In the genomic region with DNA sequence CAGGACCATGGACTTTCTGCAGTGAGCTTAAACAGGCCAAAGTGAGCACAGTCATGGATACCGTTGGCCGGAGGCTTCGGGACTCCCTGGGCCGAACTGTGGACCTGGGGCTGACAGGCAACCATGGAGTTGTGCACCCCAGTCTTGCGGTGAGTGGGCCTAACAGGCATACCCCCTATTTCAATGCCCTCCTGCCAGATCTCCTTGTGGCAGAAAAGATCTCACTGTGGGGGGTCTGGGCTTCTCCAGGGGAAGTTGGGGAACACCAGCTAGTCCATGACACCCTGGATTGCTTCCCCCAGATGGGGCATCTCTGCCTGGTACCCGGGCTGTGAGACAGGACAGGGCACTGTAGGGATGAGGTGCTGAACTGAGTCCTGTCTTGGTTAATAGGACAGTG, we compare ENCODE assay signal across 20 cellular contexts. TPM values are rescaled to one million over a fixed set of nuclear protein-coding genes. Genes with fewer than 3 reads are reported as not detected.
DNase-seq lines count a peak whose midpoint lies in the region; TF ChIP-seq lines count a peak whose summit lies in the region.
"Had no signal": no experiment of that assay in that cellular context is flagged by ENCODE, and none has a peak within 500 bp of the region (broad histone marks: within the 10 kb centered on the region; RNA-seq: fewer than 3 reads in every experiment).

No MANE protein-coding gene starts in this region.

- H3K36me3 Mint-ChIP-seq in activated naive CD4-positive, alpha-beta T cell treated with anti-CD3 and anti-CD28 coated beads, Interleukin-2, amount 10 ng/mL, durations not matched to agents 7 days and 5 days, result peaks cover 47% of the 10 kb centered on the region

- no peak overlapping the region for H3K4me3 ChIP-seq in coronary artery
- H3K4me3 ChIP-seq in dorsolateral prefrontal cortex, result no peak overlapping the region
- H3K4me3 ChIP-seq: BLaER1, GM12878, GM23248 had no signal

- H3K9me3 Mint-ChIP-seq in activated naive CD4-positive, alpha-beta T cell treated with anti-CD3 and anti-CD28 coated beads, Interleukin-2, amount 10 ng/mL, durations not matched to agents 7 days and 5 days, result no peaks in the 10 kb centered on the region
- H3K9me3 Mint-ChIP-seq: CD4-positive, alpha-beta T cell; CD8-positive, alpha-beta memory T cell had no signal

- peak; percentile 11 for DNase-seq in activated naive CD4-positive, alpha-beta T cell treated with anti-CD3 and anti-CD28 coated beads, Interleukin-2, amount 10 ng/mL, durations not matched to agents 7 days and 5 days
- no peak for DNase-seq in activated naive CD4-positive, alpha-beta T cell (lab: John Stamatoyannopoulos, UW)
- peak; percentile 40 for DNase-seq in coronary artery (ENCODE audit: low spot score)
- DNase-seq in posterior vena cava (ENCODE audit: low spot score), result peak; percentile 58
- DNase-seq in dorsolateral prefrontal cortex, result no peak
- no peak for DNase-seq in activated CD4-positive, alpha-beta T cell treated with anti-CD3 and anti-CD28 coated beads for 1 hour
- DNase-seq: CD4-positive, alpha-beta T cell; CD8-positive, alpha-beta memory T cell; DMS 273 treated with DMSO at 0.1 percent for 48 hours; DMS79; EL; GDM1; GM23248; H7; HCEC 1CT had no signal

- intact Hi-C loops in posterior vena cava (cut with DNase I), result no loop called here
- intact Hi-C loops in dorsolateral prefrontal cortex (cut with DNase I), result no loop called here

- no peaks in the 10 kb centered on the region for H3K27me3 Mint-ChIP-seq in activated naive CD4-positive, alpha-beta T cell treated with anti-CD3 and anti-CD28 coated beads, Interleukin-2, amount 10 ng/mL, durations not matched to agents 7 days and 5 days
- H3K27me3 Mint-ChIP-seq: B cell; CD4-positive, alpha-beta T cell; CD8-positive, alpha-beta memory T cell had no signal

- CTCF ChIA-PET in activated naive CD4-positive, alpha-beta T cell treated with anti-CD3 and anti-CD28 coated beads, Interleukin-2, amount 10 ng/mL, durations not matched to agents 7 days and 5 days (lab: Charles Lee), result interaction anchor here (1.2 kb wide), 1 partner anchor 229 kb away, joined by 3 read pairs; no protein-coding TSS in a partner anchor

- no peaks in the 10 kb centered on the region for H3K27me3 ChIP-seq in dorsolateral prefrontal cortex
- H3K27me3 ChIP-seq: BLaER1 had no signal

- H3K27ac ChIP-seq in coronary artery (no peak overlapping the region), dorsolateral prefrontal cortex (no peak overlapping the region)
- H3K27ac ChIP-seq: 22Rv1, BLaER1, C4-2B, GM23248 had no signal

- no peak for TF ChIP-seq CTCF in coronary artery (IDR thresholded peaks at IDR 0.05)
- no peak for TF ChIP-seq CTCF in dorsolateral prefrontal cortex (IDR thresholded peaks at IDR 0.05 in 54 of 56, conservative IDR thresholded peaks at IDR 0.05 in 2 of 56; ENCODE audit: low read depth in 1 of 56, partially characterized antibody in 56 of 56)

- no peak overlapping the region for H3K4me3 Mint-ChIP-seq in activated naive CD4-positive, alpha-beta T cell treated with anti-CD3 and anti-CD28 coated beads, Interleukin-2, amount 10 ng/mL, durations not matched to agents 7 days and 5 days
- H3K4me3 Mint-ChIP-seq: B cell; CD4-positive, alpha-beta T cell; CD8-positive, alpha-beta memory T cell had no signal

- no peak overlapping the region for H3K27ac Mint-ChIP-seq in activated naive CD4-positive, alpha-beta T cell treated with anti-CD3 and anti-CD28 coated beads, Interleukin-2, amount 10 ng/mL, durations not matched to agents 7 days and 5 days
- H3K27ac Mint-ChIP-seq: B cell; CD4-positive, alpha-beta T cell had no signal

- no peaks in the 10 kb centered on the region for H3K4me1 Mint-ChIP-seq in activated naive CD4-positive, alpha-beta T cell treated with anti-CD3 and anti-CD28 coated beads, Interleukin-2, amount 10 ng/mL, durations not matched to agents 7 days and 5 days
- H3K4me1 Mint-ChIP-seq: B cell; CD8-positive, alpha-beta memory T cell had no signal

RNA-seq across cellular contexts. Expression of a gene that starts 29.5 kb away (rescaled TPM):
- total RNA-seq in posterior vena cava (10 to 100 TPM; 27.2 to 32.4 TPM), dorsolateral prefrontal cortex (10 to 100 TPM; 36.3 to 64.1 (median 51.0) TPM)

Comparison
In these comparisons a context has a peak if more than half of its experiments do, and no peak if none do; other contexts are left out.
1. DNase-seq: peak in activated naive CD4-positive, alpha-beta T cell treated with anti-CD3 and anti-CD28 coated beads, Interleukin-2, amount 10 ng/mL, durations not matched to agents 7 days and 5 days (single experiment), coronary artery (single experiment) and posterior vena cava (single experiment); none in activated naive CD4-positive, alpha-beta T cell (0 of 4), dorsolateral prefrontal cortex (0 of 10) and activated CD4-positive, alpha-beta T cell treated with anti-CD3 and anti-CD28 coated beads for 1 hour (single experiment).